28 cellular contexts compared by ENCODE assay signal in genomic region chr4:125243835-125244397, GRCh38.
DNase-seq lines count a peak whose midpoint lies in the region; ATAC-seq, FAIRE-seq and TF ChIP-seq lines count a peak whose summit lies in the region.
"Had no signal": no experiment of that assay in that cellular context is flagged by ENCODE, and none has a peak within 500 bp of the region (broad histone marks: within the 10 kb centered on the region; RNA-seq: fewer than 3 reads in every experiment).

No MANE protein-coding gene starts in this region.

- POLR2A ChIA-PET in naive thymus-derived CD8-positive, alpha-beta T cell (lab: Charles Lee): no interaction called here

- ATAC-seq in foreskin keratinocyte (no peak), HG03159 (IDR thresholded peaks at IDR 0.05; ENCODE audit: unreplicated experiment) (no peak), HG02678 (IDR thresholded peaks at IDR 0.05; ENCODE audit: unreplicated experiment) (no peak)
- no peak for ATAC-seq in naive thymus-derived CD8-positive, alpha-beta T cell
- ATAC-seq: activated CD8-positive, alpha-beta T cell treated with anti-CD3 and anti-CD28 coated beads, Interleukin-2, amount 10 ng/mL, durations not matched to agents 7 days and 5 days; heart right ventricle; HepG2; natural killer cell; Panc1 had no signal

- FAIRE-seq in bronchial epithelial cell (lab: Jason Lieb, UNC): no peak
- FAIRE-seq: H54, HepG2 had no signal

- H3K4me3 Mint-ChIP-seq in naive thymus-derived CD8-positive, alpha-beta T cell: no peak overlapping the region
- H3K4me3 Mint-ChIP-seq: activated CD8-positive, alpha-beta T cell treated with anti-CD3 and anti-CD28 coated beads, Interleukin-2, amount 10 ng/mL, durations not matched to agents 7 days and 5 days; activated naive CD4-positive, alpha-beta T cell treated with anti-CD3 and anti-CD28 coated beads, Interleukin-2, amount 50 U/mL, for 24 hours; natural killer cell had no signal

- H3K27ac Mint-ChIP-seq in naive thymus-derived CD8-positive, alpha-beta T cell: no peak overlapping the region
- H3K27ac Mint-ChIP-seq: activated CD8-positive, alpha-beta T cell treated with anti-CD3 and anti-CD28 coated beads, Interleukin-2, amount 10 ng/mL, durations not matched to agents 7 days and 5 days; activated naive CD4-positive, alpha-beta T cell treated with anti-CD3 and anti-CD28 coated beads, Interleukin-2, amount 50 U/mL, for 24 hours; activated T-helper 2 cell treated with anti-CD3 and anti-CD28 coated beads, Interferon-gamma antibody, Interleukin-2, Interleukin-4, amounts not matched to agents 10 μg/mL and 5 μg/mL and 100 μg/mL, durations not matched to agents 14 hours and 24 hours and 36 hours; natural killer cell had no signal

- peaks cover 0 to 3% (median 0%) of the 10 kb centered on the region in 5 donors for H3K27me3 Mint-ChIP-seq in naive thymus-derived CD8-positive, alpha-beta T cell
- H3K27me3 Mint-ChIP-seq: activated naive CD4-positive, alpha-beta T cell treated with anti-CD3 and anti-CD28 coated beads, Interleukin-2, amount 50 U/mL, for 24 hours had no signal

- H3K4me1 ChIP-seq in foreskin keratinocyte: no peaks in the 10 kb centered on the region
- H3K4me1 ChIP-seq: heart right ventricle, thyroid gland had no signal

- TF ChIP-seq CTCF in bronchial epithelial cell (IDR thresholded peaks at IDR 0.05; ENCODE audit: insufficient read depth, low read length, severe bottlenecking) (no peak), foreskin keratinocyte (conservative IDR thresholded peaks at IDR 0.05) (no peak)

- H3K9me3 Mint-ChIP-seq in naive thymus-derived CD8-positive, alpha-beta T cell: peaks cover 0 to 7% (median 0%) of the 10 kb centered on the region in 9 donors
- H3K9me3 Mint-ChIP-seq: activated naive CD4-positive, alpha-beta T cell treated with anti-CD3 and anti-CD28 coated beads, Interleukin-2, amount 50 U/mL, for 24 hours; activated T-helper 2 cell treated with anti-CD3 and anti-CD28 coated beads, Interferon-gamma antibody, Interleukin-2, Interleukin-4, amounts not matched to agents 10 μg/mL and 5 μg/mL and 100 μg/mL, durations not matched to agents 14 hours and 24 hours and 36 hours had no signal

- H3K27me3 ChIP-seq in bronchial epithelial cell (ENCODE audit: control insufficient read depth, insufficient read depth, low read length) (no peaks in the 10 kb centered on the region), foreskin keratinocyte (no peaks in the 10 kb centered on the region)
- H3K27me3 ChIP-seq: cardiac muscle cell, heart right ventricle, sigmoid colon, thyroid gland had no signal

- H3K4me3 ChIP-seq in bronchial epithelial cell (ENCODE audit: low read depth, low read length): no peak overlapping the region
- H3K4me3 ChIP-seq: cardiac muscle cell, coronary artery, heart right ventricle, sigmoid colon, thyroid gland had no signal

- H3K4me1 Mint-ChIP-seq in naive thymus-derived CD8-positive, alpha-beta T cell: no peaks in the 10 kb centered on the region
- H3K4me1 Mint-ChIP-seq: activated naive CD4-positive, alpha-beta T cell treated with anti-CD3 and anti-CD28 coated beads, Interleukin-2, amount 50 U/mL, for 24 hours; natural killer cell had no signal

- no peaks in the 10 kb centered on the region for H3K36me3 Mint-ChIP-seq in naive thymus-derived CD8-positive, alpha-beta T cell
- H3K36me3 Mint-ChIP-seq: activated naive CD4-positive, alpha-beta T cell treated with anti-CD3 and anti-CD28 coated beads, Interleukin-2, amount 50 U/mL, for 24 hours; natural killer cell had no signal

- H3K36me3 ChIP-seq in bronchial epithelial cell (ENCODE audit: control insufficient read depth, insufficient read depth, low read length): no peaks in the 10 kb centered on the region
- H3K36me3 ChIP-seq: cardiac muscle cell, heart right ventricle, sigmoid colon, thyroid gland had no signal

- DNase-seq in NCI-H69 (lab: John Stamatoyannopoulos, UW) (peak; percentile 7), bronchial epithelial cell (ENCODE audit: low read depth) (peak; percentile 41), foreskin keratinocyte (peak; percentile 58 to 82), CD1c-positive myeloid dendritic cell (ENCODE audit: extremely low spot score) (no peak)
- no peak for DNase-seq in naive thymus-derived CD8-positive, alpha-beta T cell
- DNase-seq: activated CD8-positive, alpha-beta T cell treated with anti-CD3 and anti-CD28 coated beads, Interleukin-2, amount 10 ng/mL, durations not matched to agents 7 days and 5 days; DND-41; effector memory CD4-positive, alpha-beta T cell; heart right ventricle; Karpas-422; natural killer cell; NCI-H1436; NCI-H2081; occipital lobe; SHP77; sigmoid colon; stimulated activated CD4-positive, alpha-beta T cell treated with anti-CD3 and anti-CD28 coated beads, Interleukin-4, amount 100 ng/mL, for 24 hours; thyroid gland had no signal

- H3K27ac ChIP-seq in foreskin keratinocyte: no peak overlapping the region
- H3K27ac ChIP-seq: C4-2B, cardiac muscle cell, coronary artery, heart right ventricle, sigmoid colon, thyroid gland had no signal

Comparison
In these comparisons a context has a peak if more than half of its experiments do, and no peak if none do; other contexts are left out.
1. DNase-seq: peak in NCI-H69 (single experiment), bronchial epithelial cell (single experiment) and foreskin keratinocyte (2 of 2); none in naive thymus-derived CD8-positive, alpha-beta T cell (0 of 10) and CD1c-positive myeloid dendritic cell (single experiment).